ENCODE assay signal across 13 cellular contexts in the genomic region with DNA sequence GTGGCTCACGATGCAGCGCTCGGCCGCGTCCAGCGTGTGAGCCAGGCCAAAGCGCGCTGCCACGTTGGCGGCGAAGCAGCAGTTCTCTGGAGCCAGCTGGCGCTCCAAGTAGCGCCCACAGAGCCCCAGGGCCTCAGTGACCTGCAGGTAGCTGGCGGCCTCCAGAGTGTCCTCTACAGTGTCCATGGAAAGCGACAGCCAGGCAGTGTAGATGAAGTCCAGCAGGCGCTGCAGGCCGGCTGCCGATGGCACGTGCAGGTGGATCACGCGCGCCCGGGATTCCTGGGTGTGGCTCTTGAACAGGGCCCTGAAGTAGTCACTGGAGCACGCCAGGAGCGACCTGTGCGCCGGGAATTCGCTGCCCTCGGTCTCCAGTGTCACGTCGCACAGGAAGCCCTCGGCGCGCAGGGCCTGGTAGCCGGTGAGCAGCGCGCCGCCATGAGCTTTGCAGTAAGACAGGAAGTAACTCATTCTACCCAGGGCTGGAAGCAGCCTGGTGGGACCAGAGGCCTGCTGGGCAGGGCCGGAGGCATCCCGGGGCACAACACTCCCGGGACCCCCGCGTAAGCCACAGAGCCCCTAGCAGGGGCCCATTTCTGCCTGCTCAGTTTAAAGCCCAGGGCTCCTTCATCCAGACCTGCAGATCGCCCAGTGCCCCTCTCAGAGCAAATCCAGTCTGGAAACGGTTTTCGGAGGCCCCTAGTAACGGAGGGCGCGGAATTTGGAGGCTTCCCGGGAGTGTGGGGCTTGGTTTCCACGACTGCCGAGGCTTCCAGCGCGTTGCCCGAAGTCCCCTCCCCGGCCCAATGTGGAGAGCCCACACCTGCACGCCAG. TPM values are rescaled to one million over a fixed set of nuclear protein-coding genes. Genes with fewer than 3 reads are reported as not detected.
DNase-seq lines count a peak whose midpoint lies in the region; ATAC-seq and TF ChIP-seq lines count a peak whose summit lies in the region.
"Had no signal": no experiment of that assay in that cellular context is flagged by ENCODE, and none has a peak within 500 bp of the region (broad histone marks: within the 10 kb centered on the region; RNA-seq: fewer than 3 reads in every experiment).

No MANE protein-coding gene starts in this region.

- no peak for TF ChIP-seq CTCF in suprapubic skin (IDR thresholded peaks at IDR 0.05)

- peak overlapping the region; percentile 65 for H3K9ac ChIP-seq in iPS-15b (ENCODE audit: low read depth, low read length)

- WGBS in suprapubic skin = 79% methylated on average over 7 of the region's 57 CpGs

- DNase-seq in activated effector memory CD4-positive, alpha-beta T cell treated with anti-CD3 and anti-CD28 coated beads, Interleukin-2, amount 50 U/mL, for 16 hours = peak; percentile 58
- no peak for DNase-seq in activated effector memory CD4-positive, alpha-beta T cell treated with Interleukin-2 at 50 U/mL for 16 hours
- peak; percentile 44 for DNase-seq in activated CD8-positive, alpha-beta memory T cell treated with anti-CD3 and anti-CD28 coated beads, Interleukin-2, amount 50 U/mL, for 48 hours
- no peak for DNase-seq in suprapubic skin (ENCODE audit: low spot score in 2 of 2)
- no peak for DNase-seq in ureter (ENCODE audit: low spot score)
- DNase-seq: ACHN; DMS79 treated with DMSO at 0.1 percent for 48 hours; effector CD4-positive, alpha-beta T cell; NCI-H2029 had no signal

- no peaks in the 10 kb centered on the region for H3K36me3 ChIP-seq in iPS-15b (ENCODE audit: control insufficient read depth, insufficient read depth, low read length)
- no peaks in the 10 kb centered on the region for H3K36me3 ChIP-seq in suprapubic skin

- H3K4me1 ChIP-seq in iPS-15b (ENCODE audit: control insufficient read depth, insufficient read depth, low read length) (no peaks in the 10 kb centered on the region), suprapubic skin (no peaks in the 10 kb centered on the region)

- no peaks in the 10 kb centered on the region for H3K27me3 ChIP-seq in iPS-15b (ENCODE audit: control insufficient read depth, insufficient read depth, low read length)
- peaks cover 17% of the 10 kb centered on the region for H3K27me3 ChIP-seq in suprapubic skin

- no peak overlapping the region for H3K27ac ChIP-seq in suprapubic skin

- no peaks in the 10 kb centered on the region for H3K9me3 ChIP-seq in iPS-15b (ENCODE audit: control insufficient read depth, insufficient read depth, low read length)
- H3K9me3 ChIP-seq in suprapubic skin = no peaks in the 10 kb centered on the region

- TF ChIP-seq EP300 in suprapubic skin (IDR thresholded peaks at IDR 0.05) = no peak

- H3K4me3 ChIP-seq in iPS-15b (ENCODE audit: low read depth, low read length) (peak overlapping the region; percentile 33), suprapubic skin (peak overlapping the region; percentile 44)

- no peak for ATAC-seq in GM18520 (IDR thresholded peaks at IDR 0.05; ENCODE audit: unreplicated experiment)
- no peak for ATAC-seq in HG02938 (IDR thresholded peaks at IDR 0.05; ENCODE audit: unreplicated experiment)

- no peak for TF ChIP-seq POLR2A in suprapubic skin (IDR thresholded peaks at IDR 0.05)

RNA-seq across cellular contexts. Expression of a gene that starts 0.6 kb away (rescaled TPM):
- total RNA-seq in suprapubic skin = under 1 TPM in 3 of 4 donors, not detected in 1; 0.10 to 0.81 (median 0.32) TPM
- total RNA-seq in ureter = not detected
- total RNA-seq: mesothelial cell of epicardium had no signal

Comparison
In these comparisons a context has a peak if more than half of its experiments do, and no peak if none do; other contexts are left out.
1. DNase-seq: peak in activated effector memory CD4-positive, alpha-beta T cell treated with anti-CD3 and anti-CD28 coated beads, Interleukin-2, amount 50 U/mL, for 16 hours (single experiment) and activated CD8-positive, alpha-beta memory T cell treated with anti-CD3 and anti-CD28 coated beads, Interleukin-2, amount 50 U/mL, for 48 hours (single experiment); none in activated effector memory CD4-positive, alpha-beta T cell treated with Interleukin-2 at 50 U/mL for 16 hours (single experiment), suprapubic skin (0 of 2) and ureter (single experiment).